ENCODE assay signal across 15 cellular contexts in the genomic region with DNA sequence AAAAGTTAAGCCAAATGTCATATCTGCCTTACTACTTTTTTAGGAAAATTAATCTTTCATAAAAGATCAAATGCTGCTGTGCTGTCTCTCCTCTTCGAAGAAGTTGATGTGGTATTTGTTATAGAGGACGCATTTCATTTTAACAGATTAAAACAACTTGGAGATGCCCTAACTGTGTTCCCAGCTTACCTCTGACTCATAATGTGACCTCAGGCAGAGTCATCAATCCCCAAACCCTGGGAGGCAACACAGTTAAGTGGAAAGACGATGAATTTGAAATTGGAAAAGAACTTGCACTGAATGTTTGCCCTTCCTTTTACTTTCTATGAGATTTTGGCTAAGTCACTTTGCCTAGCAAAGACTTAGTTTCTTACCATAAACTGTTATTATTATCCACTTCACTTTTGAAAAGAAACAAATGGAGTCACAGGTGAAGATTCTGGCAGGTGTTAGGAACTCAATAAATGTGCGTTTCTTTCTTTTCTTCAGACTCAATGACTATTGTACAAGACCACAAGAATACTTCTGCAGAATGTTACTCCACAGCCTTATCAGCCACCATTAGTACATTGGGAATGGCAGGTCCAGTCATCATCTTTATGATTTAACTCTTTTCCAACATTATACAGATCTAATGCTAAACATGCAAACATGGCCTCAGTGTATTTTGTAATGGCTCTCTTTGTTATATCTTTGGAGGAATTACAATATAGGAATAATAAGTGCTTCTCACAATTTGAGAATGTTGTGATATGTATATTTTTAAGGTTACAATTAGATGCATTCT.
A peak's percentile ranks its signal among the peaks of the same experiment; 100 is the strongest.
DNase-seq lines count a peak whose midpoint lies in the region; ATAC-seq, FAIRE-seq and TF ChIP-seq lines count a peak whose summit lies in the region.
"Had no signal": no experiment of that assay in that cellular context is flagged by ENCODE, and none has a peak within 500 bp of the region (broad histone marks: within the 10 kb centered on the region; RNA-seq: fewer than 3 reads in every experiment).

No MANE protein-coding gene starts in this region.

- WGBS in gastroesophageal sphincter (ENCODE audit: low coverage in 1 of 2), 2 donors: 38 to 44% methylated on average over 4 of the region's 4 CpGs

- no peak overlapping the region for H3K4me3 ChIP-seq in AG10803 (ENCODE audit: low read length)
- no peak overlapping the region for H3K4me3 ChIP-seq in bronchial epithelial cell (ENCODE audit: low read depth, low read length)
- no peak overlapping the region for H3K4me3 ChIP-seq in gastroesophageal sphincter
- H3K4me3 ChIP-seq: prostate gland, thyroid gland had no signal

- no peaks in the 10 kb centered on the region for H3K9me3 ChIP-seq in gastroesophageal sphincter
- H3K9me3 ChIP-seq: prostate gland, thyroid gland had no signal

- no peak for TF ChIP-seq EP300 in gastroesophageal sphincter (IDR thresholded peaks at IDR 0.05)

- H3K36me3 ChIP-seq in bronchial epithelial cell (ENCODE audit: control insufficient read depth, insufficient read depth, low read length) (no peaks in the 10 kb centered on the region), gastroesophageal sphincter (peaks cover 0 to 6% of the 10 kb centered on the region in 2 donors)
- H3K36me3 ChIP-seq: prostate gland, thyroid gland had no signal

- H3K27ac ChIP-seq in gastroesophageal sphincter: no peak overlapping the region
- H3K27ac ChIP-seq: prostate gland, thyroid gland had no signal

- peak; percentile 66 for DNase-seq in AG10803 (ENCODE audit: low read depth)
- peak; percentile 94 for DNase-seq in M059J (ENCODE audit: low read depth)
- DNase-seq in bronchial epithelial cell (ENCODE audit: low read depth): peak; percentile 83
- peak; percentile 20 for DNase-seq in non-pigmented ciliary epithelial cell (ENCODE audit: low read depth)
- DNase-seq in NCI-H69 (lab: John Stamatoyannopoulos, UW): no peak
- DNase-seq in NCI-H1694 (lab: John Stamatoyannopoulos, UW): no peak
- DNase-seq: C1 segment of cervical spinal cord; KG1; NCI-H526 treated with DMSO at 0.1 percent for 48 hours; stimulated activated CD8-positive, alpha-beta memory T cell treated with anti-CD3 and anti-CD28 coated beads, Interleukin-4, amount 100 ng/mL, for 48 hours; thyroid gland had no signal

- H3K27me3 ChIP-seq in bronchial epithelial cell (ENCODE audit: control insufficient read depth, insufficient read depth, low read length) (no peaks in the 10 kb centered on the region), gastroesophageal sphincter (no peaks in the 10 kb centered on the region)
- H3K27me3 ChIP-seq: thyroid gland had no signal

- no peak for TF ChIP-seq POLR2A in gastroesophageal sphincter (IDR thresholded peaks at IDR 0.05)

- no peak for ATAC-seq in gastroesophageal sphincter
- ATAC-seq in activated CD4-positive, CD25-positive, alpha-beta regulatory T cell treated with anti-CD3 and anti-CD28 coated beads, Interleukin-2, amount 50 U/mL, for 24 hours: no peak

- TF ChIP-seq CTCF in AG10803 (conservative IDR thresholded peaks at IDR 0.05; ENCODE audit: low read length) (no peak), bronchial epithelial cell (IDR thresholded peaks at IDR 0.05; ENCODE audit: insufficient read depth, low read length, severe bottlenecking) (no peak), gastroesophageal sphincter (IDR thresholded peaks at IDR 0.05) (no peak)

- FAIRE-seq in bronchial epithelial cell (lab: Jason Lieb, UNC): no peak
- FAIRE-seq: G401.6 had no signal

- H3K4me1 ChIP-seq in gastroesophageal sphincter: peaks cover 0 to 17% (median 4%) of the 10 kb centered on the region in 3 donors
- H3K4me1 ChIP-seq: prostate gland, thyroid gland had no signal

Comparison
In these comparisons a context has a peak if more than half of its experiments do, and no peak if none do; other contexts are left out.
1. DNase-seq: peak in AG10803 (single experiment), M059J (single experiment), bronchial epithelial cell (single experiment) and non-pigmented ciliary epithelial cell (single experiment); none in NCI-H69 (single experiment) and NCI-H1694 (single experiment).